ENCODE assay signal across 8 cellular contexts in genomic region chr4:39502659-39503035, GRCh38. TPM values are rescaled to one million over a fixed set of nuclear protein-coding genes. Genes with fewer than 3 reads are reported as not detected.
DNase-seq lines count a peak whose midpoint lies in the region; ATAC-seq, FAIRE-seq and TF ChIP-seq lines count a peak whose summit lies in the region.
"Not testable (repeated sequence)": the region's sequence is repeated elsewhere in the genome, so short reads cannot be mapped to it uniquely, and the experiment has no call there.

No MANE protein-coding gene starts in this region.

- H3K27me3 Mint-ChIP-seq in Calu3 (ENCODE audit: unreplicated experiment): not testable (repeated sequence)

- TF ChIP-seq CTCF in Calu3 (IDR thresholded peaks at IDR 0.05; ENCODE audit: unreplicated experiment); PC-3 (conservative IDR thresholded peaks at IDR 0.05; ENCODE audit: low read depth, low read length); coronary artery (IDR thresholded peaks at IDR 0.05); fibroblast of the aortic adventitia (IDR thresholded peaks at IDR 0.05; ENCODE audit: insufficient read depth, low read length); HepG2 (CRISPR knock-in tag; IDR thresholded peaks at IDR 0.05); tibial artery (IDR thresholded peaks at IDR 0.05): not testable (repeated sequence)

- BruUV-seq in Calu3 (replicated peaks; lab: Mats Ljungman, UMichigan); PC-3 (replicated peaks; lab: Mats Ljungman, UMichigan); HepG2 (replicated peaks; lab: Mats Ljungman, UMichigan): not testable (repeated sequence)

- H3K27ac ChIP-seq in PC-3 (ENCODE audit: low read length): peak overlapping the region; percentile 25; the same call in 1 of the 2 replicates
- peak overlapping the region; percentile 67 to 84 for H3K27ac ChIP-seq in coronary artery
- not testable (repeated sequence) for H3K27ac ChIP-seq in HepG2 (ENCODE audit: extremely low read length, insufficient read depth, low read length)
- H3K27ac ChIP-seq in tibial artery: peak overlapping the region; percentile 63

- not testable (repeated sequence) for ATAC-seq in PC-3, HepG2

- H3K4me2 ChIP-seq in PC-3 (ENCODE audit: low read length); HepG2 (ENCODE audit: low read depth, low read length): not testable (repeated sequence)
- H3K4me2 ChIP-seq in skeletal muscle satellite cell (ENCODE audit: low read length): peak overlapping the region; percentile 27

- CTCF ChIA-PET in Calu3 (lab: Charles Lee); PC-3 (lab: Charles Lee); HepG2 (lab: Yijun Ruan, JAX; ENCODE audit: low intra/inter-chr PET ratio, low total read pairs): not testable (repeated sequence)

- H3K36me3 ChIP-seq in PC-3 (ENCODE audit: low read depth, low read length): peaks cover 46% of the 10 kb centered on the region
- peaks cover 84% of the 10 kb centered on the region for H3K36me3 ChIP-seq in adipocyte (ENCODE audit: control insufficient read depth, insufficient read depth, low read length, severe bottlenecking)
- peaks cover 30 to 79% of the 10 kb centered on the region in 2 experiments for H3K36me3 ChIP-seq in HepG2 (replicated peaks in 1 of 2; ENCODE audit: control insufficient read depth in 1 of 2, insufficient read depth in 2 of 2, low read length in 2 of 2)
- peaks cover 82% of the 10 kb centered on the region for H3K36me3 ChIP-seq in skeletal muscle satellite cell (ENCODE audit: insufficient read depth, low read length)
- H3K36me3 ChIP-seq in tibial artery: peaks cover 52 to 85% (median 77%) of the 10 kb centered on the region in 3 donors

- H3K4me1 ChIP-seq in PC-3 (ENCODE audit: insufficient read depth, low read length); HepG2 (ENCODE audit: insufficient read depth, low read length): not testable (repeated sequence)
- H3K4me1 ChIP-seq in adipocyte (ENCODE audit: control insufficient read depth, insufficient read depth, low read length) (peaks cover 61% of the 10 kb centered on the region), skeletal muscle satellite cell (ENCODE audit: control insufficient read depth, insufficient read depth, low read length) (peaks cover 19% of the 10 kb centered on the region), tibial artery (peaks cover 0 to 22% (median 2%) of the 10 kb centered on the region in 4 donors)

- H3K9ac ChIP-seq in PC-3 (ENCODE audit: low read length); HepG2 (ENCODE audit: insufficient read depth, low read depth, low read length): not testable (repeated sequence)
- H3K9ac ChIP-seq in adipocyte (ENCODE audit: low read length) (peak overlapping the region; percentile 88), skeletal muscle satellite cell (ENCODE audit: low read depth, low read length) (peak overlapping the region; percentile 75)

- not testable (repeated sequence) for H3K79me2 ChIP-seq in PC-3 (ENCODE audit: low read length); HepG2 (ENCODE audit: insufficient read depth, low read length)

- not testable (repeated sequence) for TF ChIP-seq EP300 in HepG2 (IDR thresholded peaks at IDR 0.05; ENCODE audit: low read depth in 2 of 2, low read length in 2 of 2); HepG2 (CRISPR knock-in tag; IDR thresholded peaks at IDR 0.05; ENCODE audit: borderline replicate concordance)

- H3K4me1 Mint-ChIP-seq in Calu3 (ENCODE audit: low read depth, unreplicated experiment): not testable (repeated sequence)

- in situ Hi-C loops in HepG2 (cut with HindIII; ENCODE audit: extremely low pct_ligation_motif_present, low pct_unique_long_range_greater_than_20kb): not testable (repeated sequence)

- not testable (repeated sequence) for H3K27me3 ChIP-seq in PC-3 (ENCODE audit: low read length); adipocyte (replicated peaks; ENCODE audit: control insufficient read depth, insufficient read depth, low read length); HepG2 (ENCODE audit: control insufficient read depth in 1 of 2, insufficient read depth in 2 of 2, low read length in 2 of 2); skeletal muscle satellite cell (ENCODE audit: control insufficient read depth, insufficient read depth, low read length); tibial artery

- H4K20me1 ChIP-seq in PC-3 (ENCODE audit: low read length); HepG2 (ENCODE audit: insufficient read depth, low read length): not testable (repeated sequence)

- not testable (repeated sequence) for DNase-seq in Calu3; PC-3; coronary artery (ENCODE audit: low spot score); HepG2 (ENCODE audit: low spot score)
- DNase-seq in adipocyte (ENCODE audit: low read depth) (peak; percentile 31), fibroblast of the aortic adventitia (ENCODE audit: low read depth) (peak; percentile 37), tibial artery (peak; percentile 62 to 70)

- not testable (repeated sequence) for H3K9me3 ChIP-seq in PC-3 (ENCODE audit: low read length); adipocyte (ENCODE audit: control insufficient read depth, low read length); HepG2 (ENCODE audit: low read length); skeletal muscle satellite cell (replicated peaks; ENCODE audit: low read length); tibial artery

- not testable (repeated sequence) for H3F3A ChIP-seq in PC-3 (ENCODE audit: low read length, unreplicated experiment)

- 100% methylated on average over 4 of the region's 4 CpGs for WGBS in HepG2 (ENCODE audit: low lambda C conversion rate)

- not testable (repeated sequence) for H3K4me3 Mint-ChIP-seq in Calu3 (ENCODE audit: low read depth, unreplicated experiment)

- intact Hi-C loops in Calu3 (cut with micrococcal nuclease; ENCODE audit: unreplicated experiment); PC-3 (cut with micrococcal nuclease); HepG2 (cut with micrococcal nuclease; ENCODE audit: unreplicated experiment); tibial artery (cut with DNase I; ENCODE audit: low total_unique reads): not testable (repeated sequence)

- not testable (repeated sequence) for H3K9me3 Mint-ChIP-seq in Calu3 (ENCODE audit: low read depth, unreplicated experiment)

- not testable (repeated sequence) for H3K4me3 ChIP-seq in PC-3 (ENCODE audit: low read length); coronary artery; fibroblast of the aortic adventitia (ENCODE audit: low read depth, low read length); HepG2 (replicated peaks in 1 of 3; ENCODE audit: insufficient read depth in 1 of 3, low read depth in 2 of 3, low read length in 3 of 3); skeletal muscle satellite cell (ENCODE audit: low read length); tibial artery
- H3K4me3 ChIP-seq in adipocyte (ENCODE audit: low read length): peak overlapping the region; percentile 36

- H3K9me2 ChIP-seq in PC-3 (replicated peaks; ENCODE audit: low read length): not testable (repeated sequence)

- peaks cover 42% of the 10 kb centered on the region for H3K36me3 Mint-ChIP-seq in Calu3 (ENCODE audit: insufficient read depth, unreplicated experiment)

- TF ChIP-seq RAD21 in HepG2 (CRISPR knock-in tag; IDR thresholded peaks at IDR 0.05): not testable (repeated sequence)

- FAIRE-seq in HepG2 (lab: Jason Lieb, UNC): not testable (repeated sequence)

- H3K27ac Mint-ChIP-seq in Calu3 (ENCODE audit: unreplicated experiment): peak overlapping the region; percentile 33

- POLR2A ChIA-PET in PC-3 (lab: Charles Lee; ENCODE audit: unreplicated experiment); HepG2 (lab: Yijun Ruan, JAX): not testable (repeated sequence)

- not testable (repeated sequence) for H2AFZ ChIP-seq in PC-3 (ENCODE audit: low read length); HepG2 (ENCODE audit: low read length)

- not testable (repeated sequence) for TF ChIP-seq POLR2A in HepG2 (IDR thresholded peaks at IDR 0.05; ENCODE audit: insufficient read depth in 1 of 2, low read depth in 2 of 2, low read length in 2 of 2)

RNA-seq across cellular contexts. Expression of gene UGDH, which starts 24.6 kb away (rescaled TPM):
- total RNA-seq in Calu3 (2022): 71.8 and 77.3 TPM in 2 replicates
- total RNA-seq in PC-3 (2014; rRNA removed): 50.0 and 53.4 TPM in 2 replicates
- 194 and 361 TPM in 2 replicates for total RNA-seq in fibroblast of the aortic adventitia (ENCODE audit: low replicate concordance)
- total RNA-seq in HepG2 (2016; rRNA removed; fragmentation: Illumina TruSeq; extraction: Trizol): 384 and 661 TPM in 2 replicates
- 49.0 and 58.6 TPM in 2 replicates for total RNA-seq in HepG2 (2016; cell fraction: cytosol; rRNA removed; fragmentation: Illumina TruSeq; extraction: Trizol; ENCODE audit: low read depth)
- total RNA-seq in HepG2 (2016; cell fraction: insoluble cytoplasmic fraction; rRNA removed; fragmentation: Illumina TruSeq; extraction: Trizol): 384 and 616 TPM in 2 replicates
- 167 and 182 TPM in 2 replicates for total RNA-seq in HepG2 (2016; cell fraction: membrane; rRNA removed; fragmentation: Illumina TruSeq; extraction: Trizol)
- total RNA-seq in HepG2 (2016; cell fraction: nucleus; rRNA removed; fragmentation: Illumina TruSeq; extraction: Trizol): 162 and 184 TPM in 2 replicates
- polyA plus RNA-seq in HepG2 (2011; rRNA removed): 89.8 and 99.0 TPM in 2 replicates
- 131 and 185 TPM in 2 replicates for polyA plus RNA-seq in HepG2 (2011; cell fraction: cytosol; rRNA removed)
- 44.8 and 67.6 TPM in 2 replicates for polyA plus RNA-seq in HepG2 (2011; cell fraction: nucleus; rRNA removed)
- 212 and 239 TPM in 2 replicates for polyA plus RNA-seq in HepG2 (2012)
- 39.4 and 40.4 TPM in 2 replicates for polyA plus RNA-seq in HepG2 (2016; cell fraction: cytosol; fragmentation: Illumina TruSeq; extraction: Trizol; ENCODE audit: low read depth)
- 556 and 565 TPM in 2 replicates for polyA plus RNA-seq in HepG2 (2016; cell fraction: insoluble cytoplasmic fraction; fragmentation: Illumina TruSeq; extraction: Trizol; ENCODE audit: low read depth)
- polyA plus RNA-seq in HepG2 (2016; cell fraction: membrane; fragmentation: Illumina TruSeq; extraction: Trizol; ENCODE audit: low read depth): 86.5 and 96.6 TPM in 2 replicates
- 181 and 193 TPM in 2 replicates for polyA plus RNA-seq in HepG2 (2016; cell fraction: nucleus; fragmentation: Illumina TruSeq; extraction: Trizol; ENCODE audit: insufficient read depth, low read depth)
- 9.9 and 42.1 TPM in 2 replicates for polyA minus RNA-seq in HepG2 (2011; rRNA and poly(A)+ RNA removed; ENCODE audit: low replicate concordance)
- 257 and 288 TPM in 2 replicates for polyA minus RNA-seq in HepG2 (2011; cell fraction: cytosol; rRNA and poly(A)+ RNA removed)
- 82.3 and 114 TPM in 2 replicates for polyA minus RNA-seq in HepG2 (2011; cell fraction: nucleus; rRNA and poly(A)+ RNA removed)
- 214 and 276 TPM in 2 replicates for total RNA-seq in skeletal muscle satellite cell (2012; rRNA removed)

RNA-seq across cellular contexts. Expression of gene LIAS, which starts 43.8 kb away (rescaled TPM):
- total RNA-seq in Calu3 (2022) (10.0 and 12.9 TPM in 2 replicates), PC-3 (2014; rRNA removed) (6.6 and 8.3 TPM in 2 replicates), fibroblast of the aortic adventitia (ENCODE audit: low replicate concordance) (9.7 and 15.4 TPM in 2 replicates), HepG2 (2016; rRNA removed; fragmentation: Illumina TruSeq; extraction: Trizol) (16.6 and 18.3 TPM in 2 replicates)
- total RNA-seq in HepG2 (2016; cell fraction: cytosol; rRNA removed; fragmentation: Illumina TruSeq; extraction: Trizol; ENCODE audit: low read depth): 5.2 and 5.6 TPM in 2 replicates
- 15.0 and 16.2 TPM in 2 replicates for total RNA-seq in HepG2 (2016; cell fraction: insoluble cytoplasmic fraction; rRNA removed; fragmentation: Illumina TruSeq; extraction: Trizol)
- 8.9 and 9.9 TPM in 2 replicates for total RNA-seq in HepG2 (2016; cell fraction: membrane; rRNA removed; fragmentation: Illumina TruSeq; extraction: Trizol)
- total RNA-seq in HepG2 (2016; cell fraction: nucleus; rRNA removed; fragmentation: Illumina TruSeq; extraction: Trizol): 14.3 and 14.8 TPM in 2 replicates
- 11.4 and 16.0 TPM in 2 replicates for polyA plus RNA-seq in HepG2 (2011; rRNA removed)
- polyA plus RNA-seq in HepG2 (2011; cell fraction: cytosol; rRNA removed): 7.9 and 8.2 TPM in 2 replicates
- 5.6 and 9.5 TPM in 2 replicates for polyA plus RNA-seq in HepG2 (2011; cell fraction: nucleus; rRNA removed)
- polyA plus RNA-seq in HepG2 (2012): 12.1 and 15.8 TPM in 2 replicates
- 4.1 and 4.2 TPM in 2 replicates for polyA plus RNA-seq in HepG2 (2016; cell fraction: cytosol; fragmentation: Illumina TruSeq; extraction: Trizol; ENCODE audit: low read depth)
- 19.8 and 20.7 TPM in 2 replicates for polyA plus RNA-seq in HepG2 (2016; cell fraction: insoluble cytoplasmic fraction; fragmentation: Illumina TruSeq; extraction: Trizol; ENCODE audit: low read depth)
- polyA plus RNA-seq in HepG2 (2016; cell fraction: membrane; fragmentation: Illumina TruSeq; extraction: Trizol; ENCODE audit: low read depth): 7.1 and 7.2 TPM in 2 replicates
- 29.7 and 30.7 TPM in 2 replicates for polyA plus RNA-seq in HepG2 (2016; cell fraction: nucleus; fragmentation: Illumina TruSeq; extraction: Trizol; ENCODE audit: insufficient read depth, low read depth)
- polyA minus RNA-seq in HepG2 (2011; rRNA and poly(A)+ RNA removed; ENCODE audit: low replicate concordance): 1.7 and 4.9 TPM in 2 replicates
- polyA minus RNA-seq in HepG2 (2011; cell fraction: cytosol; rRNA and poly(A)+ RNA removed): 4.3 and 5.0 TPM in 2 replicates
- polyA minus RNA-seq in HepG2 (2011; cell fraction: nucleus; rRNA and poly(A)+ RNA removed): 13.9 and 19.6 TPM in 2 replicates
- 9.0 and 10.6 TPM in 2 replicates for total RNA-seq in skeletal muscle satellite cell (2012; rRNA removed)

RNA-seq across cellular contexts. Expression of gene RPL9, which starts 43.9 kb away (rescaled TPM):
- 421 and 485 TPM in 2 replicates for total RNA-seq in Calu3 (2022)
- 1,291 and 1,298 TPM in 2 replicates for total RNA-seq in PC-3 (2014; rRNA removed)
- total RNA-seq in fibroblast of the aortic adventitia (ENCODE audit: low replicate concordance): 2,655 and 3,884 TPM in 2 replicates
- total RNA-seq in HepG2 (2016; rRNA removed; fragmentation: Illumina TruSeq; extraction: Trizol): 2,148 and 2,808 TPM in 2 replicates
- 2,980 and 3,556 TPM in 2 replicates for total RNA-seq in HepG2 (2016; cell fraction: cytosol; rRNA removed; fragmentation: Illumina TruSeq; extraction: Trizol; ENCODE audit: low read depth)
- 2,243 and 2,719 TPM in 2 replicates for total RNA-seq in HepG2 (2016; cell fraction: insoluble cytoplasmic fraction; rRNA removed; fragmentation: Illumina TruSeq; extraction: Trizol)
- 4,819 and 5,825 TPM in 2 replicates for total RNA-seq in HepG2 (2016; cell fraction: membrane; rRNA removed; fragmentation: Illumina TruSeq; extraction: Trizol)
- total RNA-seq in HepG2 (2016; cell fraction: nucleus; rRNA removed; fragmentation: Illumina TruSeq; extraction: Trizol): 939 and 947 TPM in 2 replicates
- polyA plus RNA-seq in HepG2 (2011; rRNA removed): 849 and 993 TPM in 2 replicates
- polyA plus RNA-seq in HepG2 (2011; cell fraction: cytosol; rRNA removed): 1,096 and 1,918 TPM in 2 replicates
- 226 and 300 TPM in 2 replicates for polyA plus RNA-seq in HepG2 (2011; cell fraction: nucleus; rRNA removed)
- 2,363 and 2,846 TPM in 2 replicates for polyA plus RNA-seq in HepG2 (2012)
- polyA plus RNA-seq in HepG2 (2016; cell fraction: cytosol; fragmentation: Illumina TruSeq; extraction: Trizol; ENCODE audit: low read depth): 1,711 and 1,965 TPM in 2 replicates
- polyA plus RNA-seq in HepG2 (2016; cell fraction: insoluble cytoplasmic fraction; fragmentation: Illumina TruSeq; extraction: Trizol; ENCODE audit: low read depth): 1,418 and 1,522 TPM in 2 replicates
- polyA plus RNA-seq in HepG2 (2016; cell fraction: membrane; fragmentation: Illumina TruSeq; extraction: Trizol; ENCODE audit: low read depth): 2,738 and 2,765 TPM in 2 replicates
- polyA plus RNA-seq in HepG2 (2016; cell fraction: nucleus; fragmentation: Illumina TruSeq; extraction: Trizol; ENCODE audit: insufficient read depth, low read depth): 819 and 843 TPM in 2 replicates
- 55.2 and 89.0 TPM in 2 replicates for polyA minus RNA-seq in HepG2 (2011; rRNA and poly(A)+ RNA removed; ENCODE audit: low replicate concordance)
- 458 and 550 TPM in 2 replicates for polyA minus RNA-seq in HepG2 (2011; cell fraction: cytosol; rRNA and poly(A)+ RNA removed)
- polyA minus RNA-seq in HepG2 (2011; cell fraction: nucleus; rRNA and poly(A)+ RNA removed): 350 and 404 TPM in 2 replicates
- 3,160 and 4,633 TPM in 2 replicates for total RNA-seq in skeletal muscle satellite cell (2012; rRNA removed)
